Comparison of ENCODE assay signal across 8 cellular contexts in genomic region chr2:140863713-140864112, GRCh38.
DNase-seq lines count a peak whose midpoint lies in the region; ATAC-seq and TF ChIP-seq lines count a peak whose summit lies in the region.

No MANE protein-coding gene starts in this region.

- peaks cover 11% of the 10 kb centered on the region for H3K36me3 Mint-ChIP-seq in brain
- H3K36me3 Mint-ChIP-seq in activated naive CD4-positive, alpha-beta T cell treated with anti-CD3 and anti-CD28 coated beads, Interleukin-2, amount 10 ng/mL, durations not matched to agents 7 days and 5 days = no peaks in the 10 kb centered on the region

- H3K27me3 ChIP-seq in lower lobe of right lung (ENCODE audit: low read depth) = no peaks in the 10 kb centered on the region

- peaks cover 6% of the 10 kb centered on the region for H3K27me3 Mint-ChIP-seq in brain
- H3K27me3 Mint-ChIP-seq in activated naive CD4-positive, alpha-beta T cell treated with anti-CD3 and anti-CD28 coated beads, Interleukin-2, amount 10 ng/mL, durations not matched to agents 7 days and 5 days = no peaks in the 10 kb centered on the region

- H3K9me3 ChIP-seq in lower lobe of right lung = no peaks in the 10 kb centered on the region

- CTCF ChIA-PET in activated naive CD4-positive, alpha-beta T cell treated with anti-CD3 and anti-CD28 coated beads, Interleukin-2, amount 10 ng/mL, durations not matched to agents 7 days and 5 days (lab: Charles Lee) = interaction anchor here (0.8 to 1.3 kb wide), 2 partner anchors 10 to 469 kb away, joined by 3 read pairs; no protein-coding TSS in a partner anchor

- H3K36me3 ChIP-seq in lower lobe of right lung = no peaks in the 10 kb centered on the region

- DNase-seq in GM04504 (ENCODE audit: low read depth) = peak; percentile 28
- DNase-seq in NCI-H2227 (lab: John Stamatoyannopoulos, UW; ENCODE audit: unreplicated experiment) = peak; percentile 68
- no peak for DNase-seq in lower lobe of right lung
- no peak for DNase-seq in T-helper 9 cell
- DNase-seq in activated naive CD4-positive, alpha-beta T cell treated with anti-CD3 and anti-CD28 coated beads, Interleukin-2, amount 10 ng/mL, durations not matched to agents 7 days and 5 days = no peak
- no peak for DNase-seq in posterior vena cava (ENCODE audit: low spot score)

- TF ChIP-seq CTCF in brain (conservative IDR thresholded peaks at IDR 0.05) = peak; percentile 59 to 73
- TF ChIP-seq CTCF in lower lobe of right lung (IDR thresholded peaks at IDR 0.05) = peak; percentile 51

- no peaks in the 10 kb centered on the region for H3K4me1 ChIP-seq in lower lobe of right lung

- intact Hi-C loops in lower lobe of right lung (cut with DNase I) = no loop called here
- intact Hi-C loops in posterior vena cava (cut with DNase I) = no loop called here

- H3K4me1 Mint-ChIP-seq in brain = no peaks in the 10 kb centered on the region
- no peaks in the 10 kb centered on the region for H3K4me1 Mint-ChIP-seq in activated naive CD4-positive, alpha-beta T cell treated with anti-CD3 and anti-CD28 coated beads, Interleukin-2, amount 10 ng/mL, durations not matched to agents 7 days and 5 days

- H3K4me3 Mint-ChIP-seq in brain = no peak overlapping the region
- no peak overlapping the region for H3K4me3 Mint-ChIP-seq in activated naive CD4-positive, alpha-beta T cell treated with anti-CD3 and anti-CD28 coated beads, Interleukin-2, amount 10 ng/mL, durations not matched to agents 7 days and 5 days

- no peak overlapping the region for H3K4me3 ChIP-seq in lower lobe of right lung

- peak; percentile 65 for ATAC-seq in HG02759 (IDR thresholded peaks at IDR 0.05; ENCODE audit: unreplicated experiment)
- ATAC-seq in lower lobe of right lung = peak in 1 of 2 donors; percentile 33

- H3K27ac Mint-ChIP-seq in brain = no peak overlapping the region
- H3K27ac Mint-ChIP-seq in activated naive CD4-positive, alpha-beta T cell treated with anti-CD3 and anti-CD28 coated beads, Interleukin-2, amount 10 ng/mL, durations not matched to agents 7 days and 5 days = no peak overlapping the region

- peaks cover 4 to 14% (median 9%) of the 10 kb centered on the region in 5 experiments for H3K9me3 Mint-ChIP-seq in brain
- peaks cover 10% of the 10 kb centered on the region for H3K9me3 Mint-ChIP-seq in activated naive CD4-positive, alpha-beta T cell treated with anti-CD3 and anti-CD28 coated beads, Interleukin-2, amount 10 ng/mL, durations not matched to agents 7 days and 5 days

- H3K27ac ChIP-seq in lower lobe of right lung = no peak overlapping the region

Comparison
In these comparisons a context has a peak if more than half of its experiments do, and no peak if none do; other contexts are left out.
1. DNase-seq: peak in GM04504 (single experiment) and NCI-H2227 (single experiment); none in lower lobe of right lung (single experiment), T-helper 9 cell (single experiment), activated naive CD4-positive, alpha-beta T cell treated with anti-CD3 and anti-CD28 coated beads, Interleukin-2, amount 10 ng/mL, durations not matched to agents 7 days and 5 days (single experiment) and posterior vena cava (single experiment).